In genomic region chr5:10760976-10761841, GRCh38 we compare ENCODE assay signal across 8 cellular contexts. TPM values are rescaled to one million over a fixed set of nuclear protein-coding genes. Genes with fewer than 3 reads are reported as not detected.
DNase-seq lines count a peak whose midpoint lies in the region; ATAC-seq and TF ChIP-seq lines count a peak whose summit lies in the region.

Gene DAP, minus strand, starts transcription at chr5:10761234. Its CDS starts 166 bp downstream, at chr5:10761068.

- 0% methylated on average over 44 to 108 of the region's 109 CpGs for WGBS in spleen, 5 donors

- no peak for TF ChIP-seq CTCF in activated B cell treated with CpG ODN at 0.5 μM for 24 hours (IDR thresholded peaks at IDR 0.05)
- no peak for TF ChIP-seq CTCF in cardiac fibroblast (IDR thresholded peaks at IDR 0.05; ENCODE audit: low read depth, low read length)
- TF ChIP-seq CTCF in spleen (IDR thresholded peaks at IDR 0.05 in 8 of 11, conservative IDR thresholded peaks at IDR 0.05 in 3 of 11) = peak in 1 of 11 experiments; percentile 17

- H3K27ac ChIP-seq in spleen = peak within 1 kb of the TSS; percentile 83 to 99 (median 98)

- H3K9me3 Mint-ChIP-seq in activated B cell treated with CpG ODN at 0.5 μM for 24 hours (no peaks in the 10 kb centered on the region), immature natural killer cell (no peaks in the 10 kb centered on the region)

- peaks cover 14 to 64% (median 48%) of the 10 kb centered on the region in 6 donors for H3K4me1 ChIP-seq in spleen

- POLR2A ChIA-PET in activated B cell treated with CpG ODN at 0.5 μM for 24 hours (lab: Charles Lee) = interaction anchor here (0.6 to 1.7 kb wide), 9 partner anchors 25 to 408 kb away, joined by 3 to 6 read pairs (median 4); partner anchors contain the start of gene MARCHF6

- CTCF ChIA-PET in activated B cell treated with CpG ODN at 0.5 μM for 24 hours (lab: Charles Lee) = interaction anchor here (0.8 to 1.1 kb wide), 2 partner anchors 126 to 154 kb away, joined by 3 read pairs; no protein-coding TSS in a partner anchor

- no peak for TF ChIP-seq POLR2A in spleen (IDR thresholded peaks at IDR 0.05)

- H3K27ac Mint-ChIP-seq in activated B cell treated with CpG ODN at 0.5 μM for 24 hours (peak within 1 kb of the TSS; percentile 92), immature natural killer cell (peak within 1 kb of the TSS; percentile 86 to 96 (median 92))

- peak within 1 kb of the TSS; percentile 60 to 68 for H3K4me3 ChIP-seq in cardiac fibroblast (replicated peaks in 1 of 2; ENCODE audit: low read depth in 2 of 2, low read length in 2 of 2)
- peak within 1 kb of the TSS; percentile 59 to 93 (median 74) for H3K4me3 ChIP-seq in spleen

- H3K36me3 ChIP-seq in spleen = no peaks in the 10 kb centered on the region

- intact Hi-C loops in activated B cell treated with CpG ODN at 0.5 μM for 24 hours (cut with micrococcal nuclease) (loop anchor here (1.0 to 5.0 kb wide), 8 partner anchors 28 to 510 kb away; partner anchors contain the start of genes CCT5, MARCHF6 and ROPN1L), spleen (cut with DNase I; ENCODE audit: low total_unique reads) (loop anchor here (5.0 to 10.0 kb wide), 2 partner anchors 326 to 409 kb away; partner anchors contain the start of gene MARCHF6)

- peak; percentile 71 for ATAC-seq in GM18868 (IDR thresholded peaks at IDR 0.05; ENCODE audit: unreplicated experiment)
- ATAC-seq in HG03103 (IDR thresholded peaks at IDR 0.05; ENCODE audit: low read depth, unreplicated experiment) = peak; percentile 66
- ATAC-seq in activated B cell treated with CpG ODN at 0.5 μM for 24 hours (ENCODE audit: low read depth) = peak; percentile 82

- H3K36me3 Mint-ChIP-seq in activated B cell treated with CpG ODN at 0.5 μM for 24 hours (ENCODE audit: low read depth) = peaks cover 12% of the 10 kb centered on the region
- no peaks in the 10 kb centered on the region for H3K36me3 Mint-ChIP-seq in immature natural killer cell

- DNase-seq in ACHN (peak; percentile 80), NCI-H2227 (lab: John Stamatoyannopoulos, UW; ENCODE audit: unreplicated experiment) (peak; percentile 97), activated B cell treated with CpG ODN at 0.5 μM for 24 hours (peak; percentile 92), cardiac fibroblast (ENCODE audit: low read depth in 2 of 2) (peak; percentile 80 to 93), immature natural killer cell (peak; percentile 92 to 94 (median 94)), spleen (peak; percentile 97)

- no peaks in the 10 kb centered on the region for H3K27me3 ChIP-seq in spleen (replicated peaks in 1 of 7)

- in situ Hi-C loops in ACHN (cut with HindIII; ENCODE audit: low pct_ligation_motif_present, low pct_unique_long_range_greater_than_20kb, low sequenced_read_pairs) = no loop called here

- H3K4me3 Mint-ChIP-seq in activated B cell treated with CpG ODN at 0.5 μM for 24 hours = peak within 1 kb of the TSS; percentile 91
- H3K4me3 Mint-ChIP-seq in immature natural killer cell = peak within 1 kb of the TSS; percentile 87 to 93 (median 92)

- no peaks in the 10 kb centered on the region for H3K9me3 ChIP-seq in spleen

- peaks cover 58% of the 10 kb centered on the region for H3K4me1 Mint-ChIP-seq in activated B cell treated with CpG ODN at 0.5 μM for 24 hours
- H3K4me1 Mint-ChIP-seq in immature natural killer cell = peaks cover 41 to 49% of the 10 kb centered on the region in 2 donors

- H3K27me3 Mint-ChIP-seq in activated B cell treated with CpG ODN at 0.5 μM for 24 hours (no peaks in the 10 kb centered on the region), immature natural killer cell (ENCODE audit: low read depth in 3 of 3) (peaks cover 3 to 12% (median 8%) of the 10 kb centered on the region in 3 donors)

RNA-seq across cellular contexts. Expression of gene DAP, which starts in this region (rescaled TPM):
- 50.5 and 51.3 TPM in 2 replicates for total RNA-seq in activated B cell treated with CpG ODN at 0.5 μM for 24 hours
- polyA plus RNA-seq in immature natural killer cell = 10 to 100 TPM; 43.1 to 87.1 (median 53.9) TPM
- 100 to 1,000 TPM in 1 of 7 donors, 10 to 100 TPM in 6; 57.7 to 111 (median 71.1) TPM for total RNA-seq in spleen
- 10 to 100 TPM; 29.4 to 56.3 (median 37.6) TPM for polyA plus RNA-seq in spleen

Comparison
In these comparisons a context has a peak if more than half of its experiments do, and no peak if none do; other contexts are left out.
1. Peak in every context shown above with its lines: DNase-seq, ATAC-seq, H3K4me3 ChIP-seq and H3K27ac ChIP-seq.